Comparison of ENCODE assay signal across 19 cellular contexts in the genomic region with DNA sequence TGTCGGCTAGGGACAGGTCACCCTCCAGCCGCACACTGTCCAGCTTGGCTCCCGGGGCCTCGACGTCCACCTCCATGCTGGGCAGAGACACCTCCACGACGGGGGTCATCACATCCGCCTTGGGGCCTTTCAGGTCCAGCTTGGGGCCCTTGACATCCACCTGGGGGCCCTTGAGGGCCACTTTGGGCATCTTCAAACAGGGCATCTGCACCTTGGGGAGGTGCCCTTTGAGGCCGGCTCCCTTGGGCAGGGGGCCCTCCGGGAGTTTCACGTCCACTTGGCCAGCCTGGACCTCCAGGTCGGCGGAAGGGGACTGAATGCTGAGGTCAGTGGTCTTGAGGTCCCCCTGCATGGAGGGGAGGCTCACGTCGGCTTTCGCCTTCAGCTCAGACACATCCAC. TPM values are rescaled to one million over a fixed set of nuclear protein-coding genes. Genes with fewer than 3 reads are reported as not detected.
DNase-seq lines count a peak whose midpoint lies in the region; ATAC-seq, FAIRE-seq and TF ChIP-seq lines count a peak whose summit lies in the region.
"Had no signal": no experiment of that assay in that cellular context is flagged by ENCODE, and none has a peak within 500 bp of the region (broad histone marks: within the 10 kb centered on the region; RNA-seq: fewer than 3 reads in every experiment).

No MANE protein-coding gene starts in this region.

- H3K9me3 ChIP-seq in right cardiac atrium (ENCODE audit: control insufficient read depth, low read length) (no peaks in the 10 kb centered on the region), heart right ventricle (no peaks in the 10 kb centered on the region), kidney (ENCODE audit: control insufficient read depth in 1 of 2, low read length in 2 of 2) (no peaks in the 10 kb centered on the region)
- H3K9me3 ChIP-seq: Caco-2, HAP-1 had no signal

- H3K27me3 ChIP-seq in right cardiac atrium (ENCODE audit: control insufficient read depth, insufficient read depth) (no peaks in the 10 kb centered on the region), heart right ventricle (no peaks in the 10 kb centered on the region)

- no peak for FAIRE-seq in kidney (lab: Jason Lieb, UNC)
- FAIRE-seq: GM12892, GM19239, H1 had no signal

- ATAC-seq in right cardiac atrium (no peak), heart right ventricle (no peak)

- H3K36me3 ChIP-seq in heart right ventricle (peaks cover 0 to 4% (median 0%) of the 10 kb centered on the region in 9 donors), kidney (ENCODE audit: control insufficient read depth in 1 of 2, insufficient read depth in 2 of 2, low read length in 2 of 2) (no peaks in the 10 kb centered on the region)
- H3K36me3 ChIP-seq: HAP-1 had no signal

- no peak overlapping the region for H3K9ac ChIP-seq in kidney (ENCODE audit: low read length in 2 of 2)

- intact Hi-C loops in right cardiac atrium (cut with DNase I), result no loop called here
- intact Hi-C loops in heart right ventricle (cut with DNase I), result no loop called here
- intact Hi-C loops in kidney (cut with DNase I), result no loop called here

- in situ Hi-C loops in GM13976 (cut with MboI; ENCODE audit: low sequenced_read_pairs, unreplicated experiment), result no loop called here

- H3K4me1 ChIP-seq in right cardiac atrium (ENCODE audit: control insufficient read depth, insufficient read depth, low read length) (no peaks in the 10 kb centered on the region), heart right ventricle (no peaks in the 10 kb centered on the region), kidney (ENCODE audit: control insufficient read depth in 1 of 2, insufficient read depth in 1 of 2, low read depth in 1 of 2, low read length in 2 of 2) (no peaks in the 10 kb centered on the region)
- H3K4me1 ChIP-seq: Caco-2, HAP-1 had no signal

- 93% methylated on average over 16 of the region's 16 CpGs for WGBS in right cardiac atrium
- WGBS in heart right ventricle, 2 donors, result 96 to 98% methylated on average over 16 of the region's 16 CpGs

- H3K4me3 ChIP-seq in right cardiac atrium (ENCODE audit: low read length) (no peak overlapping the region), heart right ventricle (no peak overlapping the region), kidney (ENCODE audit: low read length in 2 of 2) (no peak overlapping the region)
- H3K4me3 ChIP-seq: HAP-1 had no signal

- peak; percentile 7 for DNase-seq in activated CD8-positive, alpha-beta memory T cell treated with anti-CD3 and anti-CD28 coated beads, Interleukin-2, amount 50 U/mL, for 4 hours
- DNase-seq in activated CD8-positive, alpha-beta memory T cell treated with anti-CD3 and anti-CD28 coated beads for 24 hours, result no peak
- DNase-seq in right cardiac atrium (peak in 2 of 3 donors; percentile 31 to 49), heart right ventricle (no peak), kidney (peak; percentile 68), GM13976 (ENCODE audit: low spot score) (no peak), germinal center (ENCODE audit: low spot score) (no peak)
- no peak for DNase-seq in stimulated activated CD4-positive, alpha-beta T cell treated with anti-CD3 and anti-CD28 coated beads, Interleukin-12 subunit alpha, Interleukin-12 subunit beta, amount 100 ng/mL, for 4 hours
- DNase-seq: CD8-positive, alpha-beta memory T cell; DND-41; GDM1 had no signal

- TF ChIP-seq CTCF in heart right ventricle (IDR thresholded peaks at IDR 0.05), result no peak
- no peak for TF ChIP-seq CTCF in kidney (IDR thresholded peaks at IDR 0.05; ENCODE audit: borderline replicate concordance, extremely low read depth, insufficient read depth)
- no peak for TF ChIP-seq CTCF in GM13976 (IDR thresholded peaks at IDR 0.05; ENCODE audit: borderline replicate concordance, control extremely low read depth, extremely low read depth, insufficient read depth, missing control alignments)

- H3K27ac ChIP-seq in right cardiac atrium (ENCODE audit: low read length) (no peak overlapping the region), heart right ventricle (no peak overlapping the region), kidney (ENCODE audit: low read depth in 2 of 2, low read length in 2 of 2) (no peak overlapping the region)
- H3K27ac ChIP-seq: 22Rv1 had no signal

RNA-seq across cellular contexts. Expression of a gene that starts 17.9 kb away (rescaled TPM):
- total RNA-seq in right cardiac atrium (under 1 TPM; 0.06 to 0.88 (median 0.20) TPM), heart right ventricle (under 1 TPM in 9 of 10 donors, not detected in 1; 0.23 to 0.91 (median 0.50) TPM), kidney (3.2 TPM)
- polyA plus RNA-seq in right cardiac atrium (0.05 TPM), heart right ventricle (under 1 TPM; 0.07 to 0.13 TPM), kidney (ENCODE audit: insufficient read depth, low read depth, low replicate concordance) (not detected)
- total RNA-seq: A673, Caco-2, H1, HT-29 had no signal
- polyA plus RNA-seq: CD8-positive, alpha-beta memory T cell had no signal

RNA-seq across cellular contexts. Expression of a gene that starts 35.6 kb away (rescaled TPM):
- 1 to 10 TPM; 2.5 to 5.7 (median 3.3) TPM for total RNA-seq in right cardiac atrium
- polyA plus RNA-seq in right cardiac atrium, result 2.0 TPM
- 10 to 100 TPM in 1 of 10 donors, 1 to 10 TPM in 9; 1.1 to 29.5 (median 2.6) TPM for total RNA-seq in heart right ventricle
- 1 to 10 TPM; 3.5 to 4.0 TPM for polyA plus RNA-seq in heart right ventricle
- 72.0 TPM for total RNA-seq in kidney
- 1.1 TPM for polyA plus RNA-seq in kidney (ENCODE audit: insufficient read depth, low read depth, low replicate concordance)
- polyA plus RNA-seq: CD8-positive, alpha-beta memory T cell had no signal

RNA-seq across cellular contexts. Expression of a gene that starts 43.0 kb away (rescaled TPM):
- 1 to 10 TPM; 1.8 to 4.2 (median 3.1) TPM for total RNA-seq in right cardiac atrium
- 2.4 TPM for polyA plus RNA-seq in right cardiac atrium
- 1 to 10 TPM; 1.2 to 3.1 (median 2.4) TPM for total RNA-seq in heart right ventricle
- 1 to 10 TPM; 2.9 to 3.5 TPM for polyA plus RNA-seq in heart right ventricle
- total RNA-seq in kidney, result 22.6 TPM
- polyA plus RNA-seq in kidney (ENCODE audit: insufficient read depth, low read depth, low replicate concordance), result 13.2 TPM

Comparison
In these comparisons a context has a peak if more than half of its experiments do, and no peak if none do; other contexts are left out.
1. DNase-seq: peak in activated CD8-positive, alpha-beta memory T cell treated with anti-CD3 and anti-CD28 coated beads, Interleukin-2, amount 50 U/mL, for 4 hours (single experiment), right cardiac atrium (2 of 3) and kidney (single experiment); none in activated CD8-positive, alpha-beta memory T cell treated with anti-CD3 and anti-CD28 coated beads for 24 hours (single experiment), heart right ventricle (0 of 2), GM13976 (single experiment), stimulated activated CD4-positive, alpha-beta T cell treated with anti-CD3 and anti-CD28 coated beads, Interleukin-12 subunit alpha, Interleukin-12 subunit beta, amount 100 ng/mL, for 4 hours (single experiment) and germinal center (single experiment).